Comparison of ENCODE assay signal across 24 cellular contexts in the genomic region with DNA sequence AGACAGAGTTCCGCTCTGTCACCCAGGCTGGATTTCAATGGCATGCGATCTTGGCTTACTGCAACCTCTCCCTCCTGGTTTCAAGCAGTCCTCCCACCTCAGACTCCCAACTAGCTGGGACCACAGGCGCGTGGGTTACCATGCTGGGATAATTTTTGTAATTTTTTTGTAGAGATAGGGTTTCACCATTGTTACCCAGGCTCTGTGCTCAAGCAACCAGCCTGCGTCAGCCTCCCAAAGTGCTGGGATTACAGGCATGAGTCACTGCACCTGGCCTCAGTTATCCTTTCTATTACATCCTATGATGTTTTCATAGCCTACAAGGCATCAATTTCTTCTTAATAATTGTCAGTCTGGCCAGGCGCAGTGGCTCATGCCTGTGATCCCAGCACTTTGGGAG. TPM values are rescaled to one million over a fixed set of nuclear protein-coding genes. Genes with fewer than 3 reads are reported as not detected.
"Had no signal": no experiment of that assay in that cellular context is flagged by ENCODE, and none has a peak within 500 bp of the region (broad histone marks: within the 10 kb centered on the region; RNA-seq: fewer than 3 reads in every experiment).

No MANE protein-coding gene starts in this region.

- H3K4me3 ChIP-seq: esophagus muscularis mucosa, heart right ventricle, pancreas, testis had no signal

- H3K4me1 ChIP-seq: esophagus muscularis mucosa, heart right ventricle, pancreas, testis had no signal

- H3K9me3 ChIP-seq: esophagus muscularis mucosa, heart right ventricle, pancreas, testis had no signal

- H3K27ac ChIP-seq: brain microvascular endothelial cell, esophagus muscularis mucosa, heart right ventricle, pancreas, testis, VCaP had no signal

- H3K36me3 ChIP-seq: brain microvascular endothelial cell, esophagus muscularis mucosa, heart right ventricle, pancreas had no signal

- H3K27me3 ChIP-seq: brain microvascular endothelial cell, pancreas, testis had no signal

- DNase-seq: activated CD4-positive, alpha-beta T cell treated with anti-CD3 and anti-CD28 coated beads for 4 hours; activated CD8-positive, alpha-beta T cell treated with anti-CD3 and anti-CD28 coated beads for 36 hours; activated naive CD4-positive, alpha-beta T cell treated with anti-CD3 and anti-CD28 coated beads, Interleukin-2, amount 50 U/mL, for 16 hours; amygdala; brain microvascular endothelial cell; endodermal cell; heart right ventricle; left ventricle myocardium superior; mesendoderm; pancreas; stimulated activated CD4-positive, alpha-beta T cell treated with anti-CD3 and anti-CD28 coated beads, Interleukin-15, amount 100 ng/mL, for 24 hours; stimulated activated CD4-positive, alpha-beta T cell treated with anti-CD3 and anti-CD28 coated beads, Interleukin-4, amount 100 ng/mL, for 4 hours; stimulated activated naive CD8-positive, alpha-beta T cell treated with anti-CD3 and anti-CD28 coated beads, Interleukin-15, amount 100 ng/mL, for 72 hours; T1000; testis had no signal

RNA-seq across cellular contexts. Expression of a gene that starts 36.5 kb away (rescaled TPM):
- total RNA-seq: activated CD8-positive, alpha-beta T cell treated with anti-CD3 and anti-CD28 coated beads for 36 hours; cerebellum; dermis microvascular lymphatic vessel endothelial cell; endodermal cell; esophagus muscularis mucosa; heart right ventricle; left ventricle myocardium superior; pancreas; renal cortical epithelial cell; skeletal muscle tissue; ureter had no signal
- polyA plus RNA-seq: heart right ventricle, keratinocyte, neural cell had no signal

RNA-seq across cellular contexts. Expression of a gene that starts 49.9 kb away (rescaled TPM):
- total RNA-seq: activated CD8-positive, alpha-beta T cell treated with anti-CD3 and anti-CD28 coated beads for 36 hours; dermis microvascular lymphatic vessel endothelial cell had no signal
- polyA plus RNA-seq: neural cell had no signal
